1 cellular context compared by ENCODE assay signal in genomic region chr3:149441662-149442442, GRCh38.
TF ChIP-seq lines count a peak whose summit lies in the region.

No MANE protein-coding gene starts in this region.

TF ChIP-seq in HepG2, 621 proteins besides CTCF, POLR2A, EP300 and RAD21 (continued from another document):
- TF ChIP-seq PRDM10 (CRISPR knock-in tag; IDR thresholded peaks at IDR 0.05; ENCODE audit: low read depth) (no peak), ATAD3A (CRISPR knock-in tag; IDR thresholded peaks at IDR 0.05) (no peak), NFIB (CRISPR knock-in tag; IDR thresholded peaks at IDR 0.05; ENCODE audit: borderline replicate concordance) (no peak), KAT7 (CRISPR knock-in tag; IDR thresholded peaks at IDR 0.05; ENCODE audit: borderline replicate concordance) (no peak), ZNF570 (CRISPR knock-in tag; IDR thresholded peaks at IDR 0.05; ENCODE audit: borderline replicate concordance) (no peak)
